ENCODE assay signal across 15 cellular contexts in genomic region chr7:90411510-90411909, GRCh38. TPM values are rescaled to one million over a fixed set of nuclear protein-coding genes. Genes with fewer than 3 reads are reported as not detected.
A peak's percentile ranks its signal among the peaks of the same experiment; 100 is the strongest.
DNase-seq lines count a peak whose midpoint lies in the region; FAIRE-seq and TF ChIP-seq lines count a peak whose summit lies in the region.
"Had no signal": no experiment of that assay in that cellular context is flagged by ENCODE, and none has a peak within 500 bp of the region (broad histone marks: within the 10 kb centered on the region; RNA-seq: fewer than 3 reads in every experiment).

No MANE protein-coding gene starts in this region.

- peak; percentile 86 for DNase-seq in DMS53 (lab: John Stamatoyannopoulos, UW)
- peak; percentile 9 for DNase-seq in NCI-H146 treated with DMSO at 0.1 percent for 48 hours (lab: John Stamatoyannopoulos, UW; ENCODE audit: unreplicated experiment)
- peak; percentile 91 for DNase-seq in bronchial epithelial cell (ENCODE audit: low read depth)
- DNase-seq in lung microvascular endothelial cell (ENCODE audit: low read depth in 2 of 2) = peak; percentile 23 to 83
- no peak for DNase-seq in epidermal melanocyte (ENCODE audit: insufficient read length, low spot score)
- no peak for DNase-seq in HEK293T (ENCODE audit: extremely low spot score)
- no peak for DNase-seq in germinal center (ENCODE audit: low spot score)
- DNase-seq in activated naive CD4-positive, alpha-beta T cell treated with Interleukin-2 at 50 U/mL for 16 hours = no peak
- DNase-seq: activated CD4-positive, alpha-beta T cell treated with anti-CD3 and anti-CD28 coated beads for 48 hours; BE2C; GDM1; NCI-H1105; NK-92 treated with Interleukin-12 subunit alpha and Interleukin-12 subunit beta, amount 100 ng/mL, for 24 hours had no signal

- no peak for FAIRE-seq in bronchial epithelial cell (lab: Jason Lieb, UNC)
- FAIRE-seq: H1 had no signal

- H3K27me3 ChIP-seq in bronchial epithelial cell (ENCODE audit: control insufficient read depth, insufficient read depth, low read length) = no peaks in the 10 kb centered on the region
- H3K27me3 ChIP-seq: BE2C had no signal

- no peak for TF ChIP-seq CTCF in bronchial epithelial cell (IDR thresholded peaks at IDR 0.05; ENCODE audit: insufficient read depth, low read length, severe bottlenecking)

- H3K36me3 ChIP-seq in bronchial epithelial cell (ENCODE audit: control insufficient read depth, insufficient read depth, low read length) = peaks cover 13% of the 10 kb centered on the region

- CTCF ChIA-PET in HEK293T (lab: Yijun Ruan, JAX) = interaction anchor here (0.7 kb wide), 1 partner anchor 660 kb away, joined by 3 read pairs; no protein-coding TSS in a partner anchor

- H3K4me3 ChIP-seq in bronchial epithelial cell (ENCODE audit: low read depth, low read length) = no peak overlapping the region

- POLR2A ChIA-PET in HEK293T (lab: Yijun Ruan, JAX) = no interaction called here

TF ChIP-seq in HEK293T, 16 proteins besides CTCF, POLR2A, EP300 and RAD21:
- TF ChIP-seq LEF1 (IDR thresholded peaks at IDR 0.05; ENCODE audit: borderline replicate concordance) (no peak), FOXA1 (IDR thresholded peaks at IDR 0.05) (no peak), TARDBP (IDR thresholded peaks at IDR 0.05) (no peak), ZNF384 (IDR thresholded peaks at IDR 0.05) (no peak), FOXM1 (IDR thresholded peaks at IDR 0.05; ENCODE audit: borderline replicate concordance) (no peak), NFRKB (IDR thresholded peaks at IDR 0.05) (no peak), SP1 (IDR thresholded peaks at IDR 0.05) (no peak), L3MBTL2 (conservative IDR thresholded peaks at IDR 0.05) (no peak), ELF4 (IDR thresholded peaks at IDR 0.05) (no peak), SUZ12 (IDR thresholded peaks at IDR 0.05) (no peak), FOXK2 (IDR thresholded peaks at IDR 0.05) (no peak)
TF ChIP-seq in HEK293T: peak in this region for 0.

RNA-seq across cellular contexts. Expression of gene CLDN12, which starts 8.2 kb away (rescaled TPM):
- total RNA-seq in bronchial epithelial cell = 59.5 and 89.7 TPM in 2 replicates
- 10.5 and 15.5 TPM in 2 replicates for total RNA-seq in lung microvascular endothelial cell

RNA-seq across cellular contexts. Expression of gene PTTG1IP2, which starts 57.9 kb away (rescaled TPM):
- not detected in 2 replicates for total RNA-seq in bronchial epithelial cell
- total RNA-seq in lung microvascular endothelial cell = not detected in 2 replicates
- total RNA-seq: H1, mesenteric fat pad had no signal

Comparison
In these comparisons a context has a peak if more than half of its experiments do, and no peak if none do; other contexts are left out.
1. DNase-seq: peak in DMS53 (single experiment), NCI-H146 treated with DMSO at 0.1 percent for 48 hours (single experiment), bronchial epithelial cell (single experiment) and lung microvascular endothelial cell (2 of 2); none in epidermal melanocyte (single experiment), HEK293T (single experiment), germinal center (single experiment) and activated naive CD4-positive, alpha-beta T cell treated with Interleukin-2 at 50 U/mL for 16 hours (single experiment).